ENCODE assay signal across 8 cellular contexts in genomic region chr9:136409557-136410455, GRCh38. TPM values are rescaled to one million over a fixed set of nuclear protein-coding genes. Genes with fewer than 3 reads are reported as not detected.
DNase-seq lines count a peak whose midpoint lies in the region; ATAC-seq and TF ChIP-seq lines count a peak whose summit lies in the region.

No MANE protein-coding gene starts in this region.

- DNase-seq in A673 (ENCODE audit: low spot score) (peak; percentile 45), PC-9 (peak; percentile 46 to 50), adipocyte (ENCODE audit: low read depth) (peak; percentile 61), hepatocyte (ENCODE audit: low spot score) (peak; percentile 60), sciatic nerve (ENCODE audit: low spot score) (no peak)

- H3K27me3 ChIP-seq in A673 (replicated peaks; ENCODE audit: insufficient read depth, low read depth, low read length, poor library complexity) (no peaks in the 10 kb centered on the region), PC-9 (ENCODE audit: insufficient read depth, low read depth) (no peaks in the 10 kb centered on the region), adipocyte (replicated peaks; ENCODE audit: control insufficient read depth, insufficient read depth, low read length) (no peaks in the 10 kb centered on the region), hepatocyte (no peaks in the 10 kb centered on the region)

- H3K9me3 ChIP-seq in A673 (ENCODE audit: low read depth, low read length, poor library complexity, severe bottlenecking) (no peaks in the 10 kb centered on the region), PC-9 (ENCODE audit: insufficient read depth, low read depth) (no peaks in the 10 kb centered on the region), adipocyte (ENCODE audit: control insufficient read depth, low read length) (no peaks in the 10 kb centered on the region), hepatocyte (ENCODE audit: low read depth) (no peaks in the 10 kb centered on the region)

- H3K4me3 ChIP-seq in A673 (ENCODE audit: low read depth, low read length, poor library complexity, severe bottlenecking) (peak overlapping the region; percentile 93), PC-9 (peak overlapping the region; percentile 94), adipocyte (ENCODE audit: low read length) (peak overlapping the region; percentile 98), hepatocyte (peak overlapping the region; percentile 80)

- H3K36me3 ChIP-seq in A673 (ENCODE audit: insufficient read depth, low read length, poor library complexity, severe bottlenecking): peaks cover 62% of the 10 kb centered on the region
- H3K36me3 ChIP-seq in PC-9 (ENCODE audit: low read depth): peaks cover 18% of the 10 kb centered on the region
- peaks cover 53% of the 10 kb centered on the region for H3K36me3 ChIP-seq in adipocyte (ENCODE audit: control insufficient read depth, insufficient read depth, low read length, severe bottlenecking)
- H3K36me3 ChIP-seq in hepatocyte (replicated peaks; ENCODE audit: insufficient read depth, low read depth): no peaks in the 10 kb centered on the region

- 23% methylated on average over 44 of the region's 71 CpGs for WGBS in hepatocyte (ENCODE audit: low lambda C conversion rate, missing lambda C conversion rate)

- peak overlapping the region; percentile 82 for H3K27ac ChIP-seq in A673 (ENCODE audit: low read depth, low read length, poor library complexity, severe bottlenecking)
- no peak overlapping the region for H3K27ac ChIP-seq in PC-9
- H3K27ac ChIP-seq in hepatocyte: peak overlapping the region; percentile 82

- H3K9ac ChIP-seq in adipocyte (ENCODE audit: low read length): peak overlapping the region; percentile 88

- BruUV-seq in A673 (replicated peaks; lab: Mats Ljungman, UMichigan): no TSS peak
- TSS peak; percentile 77 for BruUV-seq in PC-9 (replicated peaks; lab: Mats Ljungman, UMichigan)

- H2AFZ ChIP-seq in PC-9 (peak overlapping the region; percentile 75), hepatocyte (peak overlapping the region; percentile 76)

- ATAC-seq in GM18502 (IDR thresholded peaks at IDR 0.05; ENCODE audit: poor library complexity, unreplicated experiment): peak; percentile 33
- peak; percentile 20 for ATAC-seq in HG02973 (IDR thresholded peaks at IDR 0.05; ENCODE audit: unreplicated experiment)
- ATAC-seq in sciatic nerve: peak; percentile 31
- ATAC-seq in GM18517 (IDR thresholded peaks at IDR 0.05; ENCODE audit: unreplicated experiment): no peak

- intact Hi-C loops in A673 (cut with micrococcal nuclease; ENCODE audit: unreplicated experiment): no loop called here
- intact Hi-C loops in PC-9 (cut with micrococcal nuclease; ENCODE audit: unreplicated experiment): no loop called here
- intact Hi-C loops in sciatic nerve (cut with DNase I): no loop called here

- H3K9me2 ChIP-seq in PC-9 (ENCODE audit: insufficient read depth) (no peaks in the 10 kb centered on the region), hepatocyte (replicated peaks; ENCODE audit: insufficient read depth) (no peaks in the 10 kb centered on the region)

- POLR2A ChIA-PET in A673 (lab: Charles Lee; ENCODE audit: low non-redundant PET) (no interaction called here), PC-9 (lab: Charles Lee; ENCODE audit: unreplicated experiment) (interaction anchor here (0.7 kb wide), 1 partner anchor 586 kb away, joined by 6 read pairs; the partner anchor contains the start of gene CLIC3)

- H3K79me2 ChIP-seq in PC-9 (ENCODE audit: low read depth) (peaks cover 53% of the 10 kb centered on the region), hepatocyte (peaks cover 50% of the 10 kb centered on the region)

- peaks cover 15% of the 10 kb centered on the region; the same call in 1 of the 2 replicates for H3F3A ChIP-seq in PC-9 (ENCODE audit: insufficient read depth, low read depth)

- TF ChIP-seq CTCF in A673 (conservative IDR thresholded peaks at IDR 0.05; ENCODE audit: low read depth, low read length) (no peak), PC-9 (conservative IDR thresholded peaks at IDR 0.05) (no peak), hepatocyte (IDR thresholded peaks at IDR 0.05; ENCODE audit: poor library complexity) (no peak)

- peaks cover 10% of the 10 kb centered on the region for H3K4me1 ChIP-seq in A673 (ENCODE audit: insufficient read depth, low read length, poor library complexity, severe bottlenecking)
- H3K4me1 ChIP-seq in PC-9 (replicated peaks; ENCODE audit: insufficient read depth): peaks cover 17% of the 10 kb centered on the region; the same call in 1 of the 2 replicates
- peaks cover 30% of the 10 kb centered on the region for H3K4me1 ChIP-seq in adipocyte (ENCODE audit: control insufficient read depth, insufficient read depth, low read length)
- peaks cover 15% of the 10 kb centered on the region for H3K4me1 ChIP-seq in hepatocyte (ENCODE audit: insufficient read depth)

- H4K20me1 ChIP-seq in PC-9 (ENCODE audit: insufficient read depth): peaks cover 23% of the 10 kb centered on the region
- H4K20me1 ChIP-seq in hepatocyte (ENCODE audit: insufficient read depth, poor library complexity, severe bottlenecking): peaks cover 4% of the 10 kb centered on the region

- H3K4me2 ChIP-seq in PC-9 (peak overlapping the region; percentile 86), hepatocyte (peak overlapping the region; percentile 99)

- CTCF ChIA-PET in A673 (lab: Charles Lee) (no interaction called here), PC-9 (lab: Charles Lee) (interaction anchor here (0.6 kb wide), 1 partner anchor 64 kb away, joined by 5 read pairs; no protein-coding TSS in a partner anchor)

RNA-seq across cellular contexts. Expression of gene ENTR1, which starts 0.6 kb away (rescaled TPM):
- total RNA-seq in A673 (2021) (135 and 146 TPM in 2 replicates), PC-9 (2021) (67.9 and 82.9 TPM in 2 replicates), hepatocyte (38.2 and 50.1 TPM in 2 replicates), sciatic nerve (39.7 TPM)
- polyA plus RNA-seq in hepatocyte: 33.5 and 43.6 TPM in 2 replicates

RNA-seq across cellular contexts. Expression of gene PMPCA, which starts 0.7 kb away (rescaled TPM):
- total RNA-seq in A673 (2021) (84.1 and 94.8 TPM in 2 replicates), PC-9 (2021) (78.1 and 86.5 TPM in 2 replicates), hepatocyte (45.1 and 45.8 TPM in 2 replicates), sciatic nerve (38.9 TPM)
- 85.7 and 87.3 TPM in 2 replicates for polyA plus RNA-seq in hepatocyte

RNA-seq across cellular contexts. Expression of gene SNAPC4, which starts 9.8 kb away (rescaled TPM):
- 22.9 and 24.8 TPM in 2 replicates for total RNA-seq in A673 (2021)
- 13.3 and 14.4 TPM in 2 replicates for total RNA-seq in PC-9 (2021)
- 5.3 and 10.5 TPM in 2 replicates for total RNA-seq in hepatocyte
- 6.3 and 8.7 TPM in 2 replicates for polyA plus RNA-seq in hepatocyte
- total RNA-seq in sciatic nerve: 9.9 TPM

RNA-seq across cellular contexts. Expression of gene INPP5E, which starts 29.8 kb away (rescaled TPM):
- total RNA-seq in A673 (2021) (26.2 and 27.7 TPM in 2 replicates), PC-9 (2021) (18.2 and 22.5 TPM in 2 replicates), hepatocyte (5.3 and 6.0 TPM in 2 replicates), sciatic nerve (18.0 TPM)
- polyA plus RNA-seq in hepatocyte: 7.1 and 12.9 TPM in 2 replicates

RNA-seq across cellular contexts. Expression of gene CARD9, which starts 36.3 kb away (rescaled TPM):
- total RNA-seq in A673 (2021) (4.8 and 5.4 TPM in 2 replicates), PC-9 (2021) (13.6 and 14.0 TPM in 2 replicates), hepatocyte (0.68 and 0.80 TPM in 2 replicates), sciatic nerve (4.0 TPM)
- 1.5 and 2.5 TPM in 2 replicates for polyA plus RNA-seq in hepatocyte
